ENCODE assay signal across 17 cellular contexts in the genomic region with DNA sequence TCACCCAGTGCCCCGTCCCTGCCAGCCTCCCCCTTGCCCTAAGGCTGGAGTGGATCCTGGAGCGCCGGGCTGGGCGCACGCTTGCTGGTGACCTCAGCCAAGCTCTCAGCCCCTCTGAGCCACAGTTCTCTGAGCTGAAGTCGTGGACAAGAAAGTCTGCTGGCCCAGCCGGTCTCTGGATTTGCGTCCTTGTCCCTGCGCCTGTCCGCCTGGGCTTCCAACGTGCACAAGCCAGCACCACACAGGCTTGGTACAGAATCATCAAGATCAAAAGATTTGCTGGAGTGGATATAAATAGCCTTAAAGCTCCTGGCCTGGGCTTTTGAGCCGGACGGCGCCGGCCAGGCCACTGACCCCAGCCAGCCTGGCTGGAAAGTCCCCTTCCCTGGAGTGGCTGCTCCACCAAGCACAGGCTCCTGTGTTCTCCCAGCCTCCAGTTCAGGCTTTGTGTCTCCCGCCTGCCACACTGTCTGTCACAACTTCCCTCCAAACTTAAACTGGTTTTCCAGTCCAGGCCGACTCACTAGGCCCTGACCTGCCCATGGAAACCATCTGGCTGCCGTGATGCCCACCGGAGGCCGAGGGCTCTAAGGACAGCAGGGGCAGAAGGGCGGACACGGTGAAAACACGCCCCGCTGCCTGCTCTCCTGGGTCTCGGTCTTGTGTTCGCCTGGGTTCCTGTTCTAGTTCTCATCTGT.
DNase-seq lines count a peak whose midpoint lies in the region; ATAC-seq lines count a peak whose summit lies in the region.
"Had no signal": no experiment of that assay in that cellular context is flagged by ENCODE, and none has a peak within 500 bp of the region (broad histone marks: within the 10 kb centered on the region; RNA-seq: fewer than 3 reads in every experiment).

No MANE protein-coding gene starts in this region.

- H3K4me3 ChIP-seq in mesenchymal stem cell (ENCODE audit: insufficient read depth in 1 of 2, low read depth in 1 of 2, low read length in 2 of 2) (no peak overlapping the region), urinary bladder (ENCODE audit: low read depth, low read length) (no peak overlapping the region)
- H3K4me3 ChIP-seq: skin epidermis, transverse colon had no signal

- no peak overlapping the region for H2AK5ac ChIP-seq in mesenchymal stem cell (ENCODE audit: low read length, severe bottlenecking)

- H3K4ac ChIP-seq in mesenchymal stem cell (ENCODE audit: low read depth in 1 of 2, low read length in 2 of 2) = no peak overlapping the region

- H3K23ac ChIP-seq in mesenchymal stem cell (ENCODE audit: low read length in 2 of 2) = no peak overlapping the region

- H3K27ac ChIP-seq in mesenchymal stem cell (ENCODE audit: low read length, poor library complexity, severe bottlenecking) (no peak overlapping the region), urinary bladder (ENCODE audit: low read depth) (peak overlapping the region; percentile 28)
- H3K27ac ChIP-seq: 22Rv1, C4-2B, transverse colon had no signal

- H3K27me3 ChIP-seq in mesenchymal stem cell (ENCODE audit: control insufficient read depth in 1 of 2, insufficient read depth in 1 of 2, low read length in 2 of 2) = peaks cover 10 to 36% of the 10 kb centered on the region in 2 experiments
- H3K27me3 ChIP-seq: transverse colon had no signal

- no peak overlapping the region for H3K9ac ChIP-seq in mesenchymal stem cell (ENCODE audit: low read length)

- H3K4me2 ChIP-seq in mesenchymal stem cell (ENCODE audit: low read length, poor library complexity, severe bottlenecking) = no peak overlapping the region

- H3K79me1 ChIP-seq in mesenchymal stem cell (replicated peaks; ENCODE audit: low read length, poor library complexity, severe bottlenecking) = no peaks in the 10 kb centered on the region

- H2BK12ac ChIP-seq in mesenchymal stem cell (ENCODE audit: low read length in 2 of 2) = no peak overlapping the region

- peaks cover 4% of the 10 kb centered on the region for H3K9me3 ChIP-seq in mesenchymal stem cell (ENCODE audit: control insufficient read depth, low read length)
- H3K9me3 ChIP-seq: transverse colon had no signal

- 67% methylated on average over 26 of the region's 26 CpGs for WGBS in mesenchymal stem cell
- WGBS in urinary bladder = 64% methylated on average over 26 of the region's 26 CpGs

- H4K8ac ChIP-seq in mesenchymal stem cell (ENCODE audit: low read length) = no peak overlapping the region

- intact Hi-C loops in Right ventricle myocardium superior (cut with DNase I) = no loop called here
- intact Hi-C loops in Right ventricle myocardium inferior (cut with DNase I) = no loop called here

- peak overlapping the region in 1 of 2 experiments; percentile 44 for H3K14ac ChIP-seq in mesenchymal stem cell (ENCODE audit: low read length in 2 of 2)

- no peak overlapping the region for H2BK15ac ChIP-seq in mesenchymal stem cell (ENCODE audit: low read depth, poor library complexity, severe bottlenecking)

- H4K91ac ChIP-seq in mesenchymal stem cell (ENCODE audit: low read length) = no peak overlapping the region

- H3K4me1 ChIP-seq in mesenchymal stem cell (ENCODE audit: control insufficient read depth, insufficient read depth, low read depth, low read length) = peaks cover 2% of the 10 kb centered on the region
- no peaks in the 10 kb centered on the region for H3K4me1 ChIP-seq in urinary bladder (ENCODE audit: insufficient read depth)
- H3K4me1 ChIP-seq: transverse colon had no signal

- no peak overlapping the region for H3K18ac ChIP-seq in mesenchymal stem cell (ENCODE audit: low read depth in 1 of 2, low read length in 2 of 2)

- H3K36me3 ChIP-seq in mesenchymal stem cell (ENCODE audit: control insufficient read depth in 1 of 2, insufficient read depth in 2 of 2, low read depth in 1 of 2, low read length in 2 of 2) (no peaks in the 10 kb centered on the region), urinary bladder (ENCODE audit: insufficient read depth) (no peaks in the 10 kb centered on the region)
- H3K36me3 ChIP-seq: transverse colon had no signal

- DNase-seq in Right ventricle myocardium superior (no peak), Right ventricle myocardium inferior (ENCODE audit: missing footprints) (no peak), globus pallidus (ENCODE audit: low spot score) (peak; percentile 49), mesenchymal stem cell (peak; percentile 7), hepatic stellate cell (ENCODE audit: low spot score) (no peak), activated gamma-delta T cell (lab: John Stamatoyannopoulos, UW) (no peak), NAMALWA (ENCODE audit: low spot score) (no peak)
- DNase-seq: effector CD8-positive, alpha-beta T cell; mesendoderm; NCI-H1930; NCI-H524; transverse colon had no signal

- H2AFZ ChIP-seq in mesenchymal stem cell (ENCODE audit: low read depth, low read length) = peak overlapping the region; percentile 7

- no peak overlapping the region for H2BK120ac ChIP-seq in mesenchymal stem cell (ENCODE audit: low read depth, low read length)

- ATAC-seq in Right ventricle myocardium superior (ENCODE audit: poor library complexity) = peak; percentile 21
- no peak for ATAC-seq in Right ventricle myocardium inferior
- ATAC-seq: stimulated activated effector memory CD8-positive, alpha-beta T cell treated with anti-CD3 and anti-CD28 coated beads, Interleukin-12 subunit alpha, Interleukin-12 subunit beta, amount 100 ng/mL, for 72 hours had no signal

- H2BK5ac ChIP-seq in mesenchymal stem cell (ENCODE audit: low read depth, low read length, poor library complexity, severe bottlenecking) = no peak overlapping the region

Comparison
In these comparisons a context has a peak if more than half of its experiments do, and no peak if none do; other contexts are left out.
1. DNase-seq: peak in globus pallidus (single experiment) and mesenchymal stem cell (single experiment); none in Right ventricle myocardium superior (single experiment), Right ventricle myocardium inferior (single experiment), hepatic stellate cell (single experiment), activated gamma-delta T cell (single experiment) and NAMALWA (single experiment).